In genomic region chr11:65065898-65066297, GRCh38 we compare ENCODE assay signal across 2 cellular contexts.
A peak's percentile ranks its signal among the peaks of the same experiment; 100 is the strongest.
TF ChIP-seq lines count a peak whose summit lies in the region.

No MANE protein-coding gene starts in this region.

TF ChIP-seq in GM23338, 12 proteins besides CTCF, POLR2A, EP300 and RAD21:
- TF ChIP-seq ZNF462 (CRISPR knock-in tag; IDR thresholded peaks at IDR 0.05) (no peak), EZH2 (IDR thresholded peaks at IDR 0.05; ENCODE audit: low read depth, unreplicated experiment) (no peak), EZH2phosphoT487 (IDR thresholded peaks at IDR 0.05; ENCODE audit: unreplicated experiment) (no peak), POLR2AphosphoS5 (IDR thresholded peaks at IDR 0.05; ENCODE audit: low read depth) (no peak), ETS1 (IDR thresholded peaks at IDR 0.05) (no peak), STAT1 (IDR thresholded peaks at IDR 0.05; ENCODE audit: unreplicated experiment) (no peak), CREB1 (CRISPR knock-in tag; IDR thresholded peaks at IDR 0.05; ENCODE audit: low read depth) (no peak), NANOG (IDR thresholded peaks at IDR 0.05; ENCODE audit: borderline replicate concordance) (no peak), JUNB (IDR thresholded peaks at IDR 0.05; ENCODE audit: unreplicated experiment) (no peak), ZNF114 (CRISPR knock-in tag; IDR thresholded peaks at IDR 0.05) (no peak), REST (IDR thresholded peaks at IDR 0.05; ENCODE audit: unreplicated experiment) (no peak), ZNF331 (CRISPR knock-in tag; IDR thresholded peaks at IDR 0.05; ENCODE audit: low read depth) (no peak)

TF ChIP-seq in K562, 482 proteins besides CTCF, POLR2A, EP300 and RAD21:
- TF ChIP-seq ELF4 (CRISPR knock-in tag; IDR thresholded peaks at IDR 0.05), result no peak
- no peak for TF ChIP-seq KLF6 (CRISPR knock-in tag; IDR thresholded peaks at IDR 0.05; ENCODE audit: borderline replicate concordance)
- no peak for TF ChIP-seq POLR2AphosphoS5 (IDR thresholded peaks at IDR 0.05; ENCODE audit: control insufficient read depth, insufficient read depth, low read depth, low read length)
- TF ChIP-seq ESRRA (IDR thresholded peaks at IDR 0.05; ENCODE audit: borderline replicate concordance, low read depth), result peak; percentile 80
- peak; percentile 47; the same call in 1 of the 2 replicates for TF ChIP-seq ZFX (CRISPR knock-in tag; IDR thresholded peaks at IDR 0.05)
- peak; percentile 42; the same call in 1 of the 2 replicates for TF ChIP-seq VEZF1 (CRISPR knock-in tag; IDR thresholded peaks at IDR 0.05)
